15 cellular contexts compared by ENCODE assay signal in genomic region chr13:20461860-20462532, GRCh38.
DNase-seq lines count a peak whose midpoint lies in the region; ATAC-seq and TF ChIP-seq lines count a peak whose summit lies in the region.
"Had no signal": no experiment of that assay in that cellular context is flagged by ENCODE, and none has a peak within 500 bp of the region (broad histone marks: within the 10 kb centered on the region; RNA-seq: fewer than 3 reads in every experiment).

No MANE protein-coding gene starts in this region.

- no peaks in the 10 kb centered on the region for H4K20me1 ChIP-seq in hepatocyte (ENCODE audit: insufficient read depth, poor library complexity, severe bottlenecking)

- H3K36me3 Mint-ChIP-seq in naive thymus-derived CD4-positive, alpha-beta T cell = peaks cover 0 to 9% (median 5%) of the 10 kb centered on the region in 5 donors
- no peaks in the 10 kb centered on the region for H3K36me3 Mint-ChIP-seq in stimulated activated naive B cell treated with anti-CD40 and anti-IgM and Interleukin-4, amounts not matched to agents 10 μg/mL and 1 μg/mL and 100 μg/mL, for 72 hours
- H3K36me3 Mint-ChIP-seq: activated naive CD4-positive, alpha-beta T cell treated with anti-CD3 and anti-CD28 coated beads, Interleukin-2, amount 50 U/mL, for 24 hours had no signal

- H3K4me2 ChIP-seq in hepatocyte = no peak overlapping the region

- no peak overlapping the region for H3K4me3 ChIP-seq in A673 (ENCODE audit: low read depth, low read length, poor library complexity, severe bottlenecking)
- no peak overlapping the region for H3K4me3 ChIP-seq in naive thymus-derived CD4-positive, alpha-beta T cell (ENCODE audit: low read length)
- H3K4me3 ChIP-seq in hepatocyte = no peak overlapping the region
- H3K4me3 ChIP-seq: gastroesophageal sphincter had no signal

- no peaks in the 10 kb centered on the region for H3K9me2 ChIP-seq in hepatocyte (replicated peaks; ENCODE audit: insufficient read depth)

- TF ChIP-seq CTCF in A673 (conservative IDR thresholded peaks at IDR 0.05; ENCODE audit: low read depth, low read length) (no peak), hepatocyte (IDR thresholded peaks at IDR 0.05; ENCODE audit: poor library complexity) (no peak)

- ATAC-seq in GM21526 (IDR thresholded peaks at IDR 0.05; ENCODE audit: low FRiP score, unreplicated experiment) = no peak
- no peak for ATAC-seq in naive thymus-derived CD4-positive, alpha-beta T cell
- no peak for ATAC-seq in stimulated activated naive B cell treated with anti-CD40 and anti-IgM and Interleukin-4, amounts not matched to agents 10 μg/mL and 1 μg/mL and 100 μg/mL, for 72 hours (replicated peaks)
- ATAC-seq: gastroesophageal sphincter had no signal

- POLR2A ChIA-PET in A673 (lab: Charles Lee; ENCODE audit: low non-redundant PET) = no interaction called here
- POLR2A ChIA-PET in naive thymus-derived CD4-positive, alpha-beta T cell (lab: Charles Lee) = interaction anchor here (1.0 kb wide), 1 partner anchor 16 kb away, joined by 3 read pairs; no protein-coding TSS in a partner anchor

- H3K36me3 ChIP-seq in A673 (ENCODE audit: insufficient read depth, low read length, poor library complexity, severe bottlenecking) (no peaks in the 10 kb centered on the region), hepatocyte (replicated peaks; ENCODE audit: insufficient read depth, low read depth) (no peaks in the 10 kb centered on the region)
- H3K36me3 ChIP-seq in naive thymus-derived CD4-positive, alpha-beta T cell (ENCODE audit: control insufficient read depth in 2 of 3, insufficient read depth in 3 of 3, low read length in 3 of 3) = no peaks in the 10 kb centered on the region
- H3K36me3 ChIP-seq: BE2C had no signal

- DNase-seq in A673 (ENCODE audit: low spot score) (peak; percentile 66), H4 (ENCODE audit: low spot score) (peak; percentile 19), amniotic epithelial cell (ENCODE audit: low read depth) (peak; percentile 65), islet precursor cell (peak; percentile 79), hepatocyte (ENCODE audit: low spot score) (no peak)
- no peak for DNase-seq in naive thymus-derived CD4-positive, alpha-beta T cell
- no peak for DNase-seq in stimulated activated naive B cell treated with anti-CD40 and anti-IgM and Interleukin-4, amounts not matched to agents 10 μg/mL and 1 μg/mL and 100 μg/mL, for 72 hours
- DNase-seq: BE2C, cerebellar nuclear complex, NCI-H510A treated with DMSO at 0.1 percent for 48 hours, T1000 had no signal

- no peak overlapping the region for H2AFZ ChIP-seq in hepatocyte

- H3K4me1 ChIP-seq in A673 (ENCODE audit: insufficient read depth, low read length, poor library complexity, severe bottlenecking) (peaks cover 27% of the 10 kb centered on the region), hepatocyte (ENCODE audit: insufficient read depth) (no peaks in the 10 kb centered on the region)
- no peaks in the 10 kb centered on the region for H3K4me1 ChIP-seq in naive thymus-derived CD4-positive, alpha-beta T cell (ENCODE audit: control insufficient read depth in 2 of 2, insufficient read depth in 2 of 2, low read length in 2 of 2)
- H3K4me1 ChIP-seq: BE2C had no signal

- H3K4me3 Mint-ChIP-seq in naive thymus-derived CD4-positive, alpha-beta T cell = no peak overlapping the region
- H3K4me3 Mint-ChIP-seq in stimulated activated naive B cell treated with anti-CD40 and anti-IgM and Interleukin-4, amounts not matched to agents 10 μg/mL and 1 μg/mL and 100 μg/mL, for 72 hours = no peak overlapping the region
- H3K4me3 Mint-ChIP-seq: activated naive CD4-positive, alpha-beta T cell treated with anti-CD3 and anti-CD28 coated beads, Interleukin-2, amount 50 U/mL, for 24 hours had no signal

- H3K27me3 Mint-ChIP-seq in naive thymus-derived CD4-positive, alpha-beta T cell = no peaks in the 10 kb centered on the region
- H3K27me3 Mint-ChIP-seq in stimulated activated naive B cell treated with anti-CD40 and anti-IgM and Interleukin-4, amounts not matched to agents 10 μg/mL and 1 μg/mL and 100 μg/mL, for 72 hours = no peaks in the 10 kb centered on the region
- H3K27me3 Mint-ChIP-seq: activated naive CD4-positive, alpha-beta T cell treated with anti-CD3 and anti-CD28 coated beads, Interleukin-2, amount 50 U/mL, for 24 hours; progenitor cell of endocrine pancreas had no signal

- no peaks in the 10 kb centered on the region for H3K27me3 ChIP-seq in A673 (replicated peaks; ENCODE audit: insufficient read depth, low read depth, low read length, poor library complexity)
- H3K27me3 ChIP-seq in naive thymus-derived CD4-positive, alpha-beta T cell (ENCODE audit: control insufficient read depth in 2 of 2, insufficient read depth in 2 of 2, low read length in 2 of 2) = no peaks in the 10 kb centered on the region
- no peaks in the 10 kb centered on the region for H3K27me3 ChIP-seq in hepatocyte
- H3K27me3 ChIP-seq: BE2C, gastroesophageal sphincter had no signal

- 48% methylated on average over 3 of the region's 8 CpGs for WGBS in hepatocyte (ENCODE audit: low lambda C conversion rate, missing lambda C conversion rate)

- H3K27ac Mint-ChIP-seq in naive thymus-derived CD4-positive, alpha-beta T cell = peak overlapping the region in 3 of 9 donors; percentile 60 to 77 (median 70)
- no peak overlapping the region for H3K27ac Mint-ChIP-seq in stimulated activated naive B cell treated with anti-CD40 and anti-IgM and Interleukin-4, amounts not matched to agents 10 μg/mL and 1 μg/mL and 100 μg/mL, for 72 hours
- H3K27ac Mint-ChIP-seq: activated naive CD4-positive, alpha-beta T cell treated with anti-CD3 and anti-CD28 coated beads, Interleukin-2, amount 50 U/mL, for 24 hours; progenitor cell of endocrine pancreas had no signal

- no TSS peak for BruUV-seq in A673 (replicated peaks; lab: Mats Ljungman, UMichigan)

- H3K27ac ChIP-seq in A673 (ENCODE audit: low read depth, low read length, poor library complexity, severe bottlenecking) (peak overlapping the region; percentile 49), hepatocyte (no peak overlapping the region)
- H3K27ac ChIP-seq in naive thymus-derived CD4-positive, alpha-beta T cell (ENCODE audit: low read depth, low read length) = no peak overlapping the region
- H3K27ac ChIP-seq: gastroesophageal sphincter had no signal

- H3K9me3 ChIP-seq in A673 (ENCODE audit: low read depth, low read length, poor library complexity, severe bottlenecking) = no peaks in the 10 kb centered on the region
- H3K9me3 ChIP-seq in naive thymus-derived CD4-positive, alpha-beta T cell (ENCODE audit: control insufficient read depth in 2 of 3, low read length in 3 of 3) = no peaks in the 10 kb centered on the region
- no peaks in the 10 kb centered on the region for H3K9me3 ChIP-seq in hepatocyte (ENCODE audit: low read depth)
- H3K9me3 ChIP-seq: BE2C, gastroesophageal sphincter had no signal

- intact Hi-C loops in A673 (cut with micrococcal nuclease; ENCODE audit: unreplicated experiment) = no loop called here
- intact Hi-C loops in naive thymus-derived CD4-positive, alpha-beta T cell (cut with micrococcal nuclease) = no loop called here

- H3K79me2 ChIP-seq in hepatocyte = no peaks in the 10 kb centered on the region

- peaks cover 4 to 60% (median 20%) of the 10 kb centered on the region in 7 donors for H3K4me1 Mint-ChIP-seq in naive thymus-derived CD4-positive, alpha-beta T cell
- H3K4me1 Mint-ChIP-seq in stimulated activated naive B cell treated with anti-CD40 and anti-IgM and Interleukin-4, amounts not matched to agents 10 μg/mL and 1 μg/mL and 100 μg/mL, for 72 hours = peaks cover 5 to 15% of the 10 kb centered on the region in 2 donors

- peaks cover 0 to 5% (median 0%) of the 10 kb centered on the region in 11 donors for H3K9me3 Mint-ChIP-seq in naive thymus-derived CD4-positive, alpha-beta T cell
- peaks cover 0 to 2% of the 10 kb centered on the region in 2 donors for H3K9me3 Mint-ChIP-seq in stimulated activated naive B cell treated with anti-CD40 and anti-IgM and Interleukin-4, amounts not matched to agents 10 μg/mL and 1 μg/mL and 100 μg/mL, for 72 hours
- H3K9me3 Mint-ChIP-seq: activated naive CD4-positive, alpha-beta T cell treated with anti-CD3 and anti-CD28 coated beads, Interleukin-2, amount 50 U/mL, for 24 hours had no signal

- CTCF ChIA-PET in A673 (lab: Charles Lee) = no interaction called here
- CTCF ChIA-PET in naive thymus-derived CD4-positive, alpha-beta T cell (lab: Charles Lee) = interaction anchor here (0.6 kb wide), 1 partner anchor 430 kb away, joined by 4 read pairs; no protein-coding TSS in a partner anchor

Comparison
In these comparisons a context has a peak if more than half of its experiments do, and no peak if none do; other contexts are left out.
1. DNase-seq: peak in A673 (single experiment), H4 (single experiment), amniotic epithelial cell (single experiment) and islet precursor cell (single experiment); none in naive thymus-derived CD4-positive, alpha-beta T cell (0 of 9), hepatocyte (single experiment) and stimulated activated naive B cell treated with anti-CD40 and anti-IgM and Interleukin-4, amounts not matched to agents 10 μg/mL and 1 μg/mL and 100 μg/mL, for 72 hours (single experiment).